Comparison of ENCODE assay signal across 8 cellular contexts in the genomic region with DNA sequence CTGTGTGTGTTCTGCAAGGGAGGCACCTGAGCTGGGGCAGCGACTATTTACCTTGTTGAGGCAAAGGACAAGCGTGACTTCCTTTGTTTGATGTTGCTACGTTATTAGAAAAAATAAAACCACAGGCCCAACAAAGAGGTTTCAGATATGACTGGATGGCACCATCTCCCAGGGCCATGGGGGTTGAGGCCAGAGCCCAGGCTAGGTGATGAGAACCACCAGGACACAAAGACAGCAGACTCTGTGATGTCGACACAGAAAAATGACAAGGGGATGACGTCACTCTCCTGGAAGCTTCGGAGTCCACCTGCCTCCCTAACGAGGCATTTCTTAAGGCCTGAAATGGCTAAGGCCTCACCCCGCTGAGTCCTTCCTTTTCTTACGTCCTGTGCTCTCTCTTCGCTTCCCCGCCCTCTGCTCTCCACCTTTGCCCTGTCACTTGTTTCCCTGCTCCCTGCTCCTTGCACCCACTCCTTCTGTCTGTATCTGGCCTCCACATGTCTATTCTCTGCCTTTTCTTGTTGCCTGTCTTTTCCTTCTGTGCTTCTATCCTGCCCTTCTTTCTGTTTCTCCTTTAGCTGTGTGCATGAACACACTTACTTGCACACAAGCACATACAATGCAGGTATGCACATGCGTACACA.
DNase-seq lines count a peak whose midpoint lies in the region; ATAC-seq and TF ChIP-seq lines count a peak whose summit lies in the region.

No MANE protein-coding gene starts in this region.

- POLR2A ChIA-PET in A673 (lab: Charles Lee; ENCODE audit: low non-redundant PET), result no interaction called here

- H3K4me3 ChIP-seq in mammary epithelial cell (replicated peaks in 1 of 3; ENCODE audit: insufficient read depth in 1 of 3, low read depth in 2 of 3, low read length in 3 of 3), result no peak overlapping the region
- no peak overlapping the region for H3K4me3 ChIP-seq in A673 (ENCODE audit: low read depth, low read length, poor library complexity, severe bottlenecking)
- no peak overlapping the region for H3K4me3 ChIP-seq in osteoblast (ENCODE audit: insufficient read depth, low read length)

- peak; percentile 37 for ATAC-seq in GM21576 (IDR thresholded peaks at IDR 0.05; ENCODE audit: unreplicated experiment)
- ATAC-seq in stimulated activated effector memory CD8-positive, alpha-beta T cell treated with anti-CD3 and anti-CD28 coated beads, Interleukin-12 subunit alpha, Interleukin-12 subunit beta, amount 100 ng/mL, for 72 hours, result peak; percentile 69
- no peak for ATAC-seq in HG03135 (IDR thresholded peaks at IDR 0.05; ENCODE audit: unreplicated experiment)

- dilution Hi-C loops in mammary epithelial cell (cut with HindIII; ENCODE audit: low sequenced_read_pairs), result loop anchor here (5.0 kb wide), 1 partner anchor 102 kb away; no protein-coding TSS in a partner anchor

- H4K20me1 ChIP-seq in mammary epithelial cell (ENCODE audit: insufficient read depth, low read length) (no peaks in the 10 kb centered on the region), osteoblast (ENCODE audit: insufficient read depth, low read length) (no peaks in the 10 kb centered on the region)

- H2AFZ ChIP-seq in mammary epithelial cell (ENCODE audit: low read depth, low read length) (no peak overlapping the region), osteoblast (ENCODE audit: low read length) (no peak overlapping the region)

- no peak for TF ChIP-seq CTCF in mammary epithelial cell (conservative IDR thresholded peaks at IDR 0.05 in 1 of 2, IDR thresholded peaks at IDR 0.05 in 1 of 2; ENCODE audit: extremely low read depth in 1 of 2, insufficient read depth in 1 of 2, low read depth in 1 of 2, low read length in 2 of 2)
- TF ChIP-seq CTCF in A673 (conservative IDR thresholded peaks at IDR 0.05; ENCODE audit: low read depth, low read length), result no peak
- no peak for TF ChIP-seq CTCF in osteoblast (IDR thresholded peaks at IDR 0.05; ENCODE audit: extremely low read depth, low read depth, low read length)

- peaks cover 41% of the 10 kb centered on the region for H3K4me1 Mint-ChIP-seq in stimulated activated effector memory CD8-positive, alpha-beta T cell treated with anti-CD3 and anti-CD28 coated beads, Interleukin-12 subunit alpha, Interleukin-12 subunit beta, amount 100 ng/mL, for 72 hours

- H3K9ac ChIP-seq in mammary epithelial cell (ENCODE audit: insufficient read depth, low read length), result no peak overlapping the region

- in situ Hi-C loops in mammary epithelial cell (cut with MboI; ENCODE audit: low sequenced_read_pairs in 2 of 2), result no loop called here

- peak overlapping the region; percentile 52 for H3K4me3 Mint-ChIP-seq in stimulated activated effector memory CD8-positive, alpha-beta T cell treated with anti-CD3 and anti-CD28 coated beads, Interleukin-12 subunit alpha, Interleukin-12 subunit beta, amount 100 ng/mL, for 72 hours

- DNase-seq in DMS79 (lab: John Stamatoyannopoulos, UW) (peak; percentile 49), NCI-H748 (lab: John Stamatoyannopoulos, UW; ENCODE audit: unreplicated experiment) (peak; percentile 80), mammary epithelial cell (peak; percentile 46), A673 (ENCODE audit: low spot score) (no peak), osteoblast (ENCODE audit: insufficient read length, low spot score, missing footprints) (no peak)
- peak in 1 of 2 donors; percentile 65 for DNase-seq in stimulated activated effector memory CD8-positive, alpha-beta T cell treated with anti-CD3 and anti-CD28 coated beads, Interleukin-12 subunit alpha, Interleukin-12 subunit beta, amount 100 ng/mL, for 72 hours (ENCODE audit: low spot score in 2 of 2)

- WGBS in mammary epithelial cell (ENCODE audit: low coverage, missing lambda C conversion rate), result 47% methylated on average over 9 of the region's 12 CpGs

- peaks cover 41% of the 10 kb centered on the region for H3K4me1 ChIP-seq in mammary epithelial cell (ENCODE audit: insufficient read depth, low read length)
- peaks cover 13% of the 10 kb centered on the region for H3K4me1 ChIP-seq in A673 (ENCODE audit: insufficient read depth, low read length, poor library complexity, severe bottlenecking)
- peaks cover 22% of the 10 kb centered on the region for H3K4me1 ChIP-seq in osteoblast (ENCODE audit: insufficient read depth, low read length)

- H3K27ac Mint-ChIP-seq in stimulated activated effector memory CD8-positive, alpha-beta T cell treated with anti-CD3 and anti-CD28 coated beads, Interleukin-12 subunit alpha, Interleukin-12 subunit beta, amount 100 ng/mL, for 72 hours, result peak overlapping the region; percentile 77

- peaks cover 5% of the 10 kb centered on the region for H3K36me3 Mint-ChIP-seq in stimulated activated effector memory CD8-positive, alpha-beta T cell treated with anti-CD3 and anti-CD28 coated beads, Interleukin-12 subunit alpha, Interleukin-12 subunit beta, amount 100 ng/mL, for 72 hours

- H3K27me3 ChIP-seq in mammary epithelial cell (ENCODE audit: insufficient read depth, low read length), result no peaks in the 10 kb centered on the region
- no peaks in the 10 kb centered on the region for H3K27me3 ChIP-seq in A673 (replicated peaks; ENCODE audit: insufficient read depth, low read depth, low read length, poor library complexity)
- H3K27me3 ChIP-seq in osteoblast (ENCODE audit: insufficient read depth, low read length), result no peaks in the 10 kb centered on the region

- no peaks in the 10 kb centered on the region for H3K9me3 Mint-ChIP-seq in stimulated activated effector memory CD8-positive, alpha-beta T cell treated with anti-CD3 and anti-CD28 coated beads, Interleukin-12 subunit alpha, Interleukin-12 subunit beta, amount 100 ng/mL, for 72 hours

- CTCF ChIA-PET in mammary epithelial cell (lab: Charles Lee; ENCODE audit: low non-redundant PET), result interaction anchor here (0.5 kb wide), 1 partner anchor 18 kb away, joined by 4 read pairs; no protein-coding TSS in a partner anchor
- CTCF ChIA-PET in A673 (lab: Charles Lee), result no interaction called here

- H3K27ac ChIP-seq in mammary epithelial cell (ENCODE audit: insufficient read depth, low read depth, low read length) (no peak overlapping the region), A673 (ENCODE audit: low read depth, low read length, poor library complexity, severe bottlenecking) (no peak overlapping the region), osteoblast (ENCODE audit: low read depth, low read length) (no peak overlapping the region)

- intact Hi-C loops in mammary epithelial cell (cut with micrococcal nuclease) (no loop called here), A673 (cut with micrococcal nuclease; ENCODE audit: unreplicated experiment) (no loop called here)

- H3K36me3 ChIP-seq in mammary epithelial cell (ENCODE audit: insufficient read depth, low read length) (no peaks in the 10 kb centered on the region), A673 (ENCODE audit: insufficient read depth, low read length, poor library complexity, severe bottlenecking) (no peaks in the 10 kb centered on the region), osteoblast (ENCODE audit: insufficient read depth, low read length) (no peaks in the 10 kb centered on the region)

- no peak overlapping the region for H3K4me2 ChIP-seq in mammary epithelial cell (ENCODE audit: insufficient read depth, low read depth, low read length)
- H3K4me2 ChIP-seq in osteoblast (ENCODE audit: insufficient read depth, low read length), result no peak overlapping the region

- no peaks in the 10 kb centered on the region for H3K9me3 ChIP-seq in mammary epithelial cell (replicated peaks; ENCODE audit: insufficient read depth, low read length)
- H3K9me3 ChIP-seq in A673 (ENCODE audit: low read depth, low read length, poor library complexity, severe bottlenecking), result no peaks in the 10 kb centered on the region
- H3K9me3 ChIP-seq in osteoblast (ENCODE audit: low read depth, low read length), result no peaks in the 10 kb centered on the region

- H3K79me2 ChIP-seq in mammary epithelial cell (ENCODE audit: insufficient read depth, low read length), result no peaks in the 10 kb centered on the region
- H3K79me2 ChIP-seq in osteoblast (ENCODE audit: insufficient read depth, low read length), result no peaks in the 10 kb centered on the region

- BruUV-seq in mammary epithelial cell (replicated peaks; lab: Mats Ljungman, UMichigan) (no TSS peak), A673 (replicated peaks; lab: Mats Ljungman, UMichigan) (no TSS peak)

Comparison
In these comparisons a context has a peak if more than half of its experiments do, and no peak if none do; other contexts are left out.
1. DNase-seq: peak in DMS79 (single experiment), NCI-H748 (single experiment) and mammary epithelial cell (single experiment); none in A673 (single experiment) and osteoblast (single experiment).